ENCODE assay signal across 30 cellular contexts in genomic region chr6:84842526-84843161, GRCh38.
DNase-seq lines count a peak whose midpoint lies in the region; ATAC-seq and TF ChIP-seq lines count a peak whose summit lies in the region.
"Had no signal": no experiment of that assay in that cellular context is flagged by ENCODE, and none has a peak within 500 bp of the region (broad histone marks: within the 10 kb centered on the region; RNA-seq: fewer than 3 reads in every experiment).

No MANE protein-coding gene starts in this region.

- no peak overlapping the region for H2AFZ ChIP-seq in hepatocyte

- DNase-seq in A673 (ENCODE audit: low spot score) (peak; percentile 27), choroid plexus epithelial cell (ENCODE audit: low read depth) (peak; percentile 48), hepatocyte (ENCODE audit: low spot score) (peak; percentile 23), NCI-H524 (lab: John Stamatoyannopoulos, UW) (no peak), NAMALWA (ENCODE audit: low spot score) (no peak)
- DNase-seq in activated CD4-positive, CD25-positive, alpha-beta regulatory T cell (lab: John Stamatoyannopoulos, UW), result no peak
- DNase-seq: activated CD4-positive, alpha-beta T cell treated with anti-CD3 and anti-CD28 coated beads, Interleukin-2, amount 10 ng/mL, durations not matched to agents 24 days and 14 days; activated naive CD8-positive, alpha-beta T cell treated with anti-CD3 and anti-CD28 coated beads, Interleukin-2, amount 50 U/mL, for 24 hours; activated T-cell treated with anti-CD3 and anti-CD28 coated beads, Interleukin-2, amount 50 U/mL, for 1 hour; BE2C; body of pancreas; DMS53; effector CD8-positive, alpha-beta T cell; H7; hypothalamus; left lung; mesenchymal stem cell; NCI-H1436 treated with DMSO at 0.1 percent for 48 hours; NCI-H446; NCI-H82; sigmoid colon; stimulated activated naive CD4-positive, alpha-beta T cell; T-helper 17 cell; uterus had no signal

- no peaks in the 10 kb centered on the region for H3K79me2 ChIP-seq in hepatocyte

- no peaks in the 10 kb centered on the region for H3K36me3 ChIP-seq in A673 (ENCODE audit: insufficient read depth, low read length, poor library complexity, severe bottlenecking)
- H3K36me3 ChIP-seq in HEK293 (ENCODE audit: control insufficient read depth in 2 of 2, insufficient read depth in 1 of 2, low read length in 2 of 2), result no peaks in the 10 kb centered on the region
- H3K36me3 ChIP-seq in hepatocyte (replicated peaks; ENCODE audit: insufficient read depth, low read depth), result no peaks in the 10 kb centered on the region
- H3K36me3 ChIP-seq: BE2C, left lung, prostate gland, sigmoid colon, thoracic aorta, uterus had no signal

- H3K4me2 ChIP-seq in hepatocyte, result no peak overlapping the region

- no peaks in the 10 kb centered on the region for H3K9me2 ChIP-seq in hepatocyte (replicated peaks; ENCODE audit: insufficient read depth)

- H3K4me3 ChIP-seq in A673 (ENCODE audit: low read depth, low read length, poor library complexity, severe bottlenecking) (no peak overlapping the region), HEK293 (ENCODE audit: low read depth, low read length) (no peak overlapping the region), choroid plexus epithelial cell (ENCODE audit: low read depth, low read length) (no peak overlapping the region), hepatocyte (no peak overlapping the region)
- H3K4me3 ChIP-seq: body of pancreas, left lung, prostate gland, sigmoid colon, SK-N-MC, thoracic aorta, uterus had no signal

- H3K27ac ChIP-seq in A673 (ENCODE audit: low read depth, low read length, poor library complexity, severe bottlenecking) (no peak overlapping the region), HEK293 (ENCODE audit: extremely low read depth, low read depth, low read length) (no peak overlapping the region), hepatocyte (no peak overlapping the region)
- H3K27ac ChIP-seq: body of pancreas, left lung, prostate gland, RWPE1, sigmoid colon, SK-N-MC, thoracic aorta, uterus had no signal

- no TSS peak for BruUV-seq in A673 (replicated peaks; lab: Mats Ljungman, UMichigan)

- CTCF ChIA-PET in A673 (lab: Charles Lee), result interaction anchor here (0.5 kb wide), 1 partner anchor 127 kb away, joined by 3 read pairs; no protein-coding TSS in a partner anchor
- CTCF ChIA-PET in HEK293 (lab: Yijun Ruan, JAX), result interaction anchor here (0.7 to 1.0 kb wide), 2 partner anchors 10 to 18 kb away, joined by 3 read pairs; no protein-coding TSS in a partner anchor

- ATAC-seq in HG03457 (IDR thresholded peaks at IDR 0.05; ENCODE audit: unreplicated experiment), result no peak
- ATAC-seq: activated naive CD8-positive, alpha-beta T cell treated with anti-CD3 and anti-CD28 coated beads, Interleukin-2, amount 50 U/mL, for 24 hours; body of pancreas; left lung; T-helper 17 cell had no signal

- POLR2A ChIA-PET in A673 (lab: Charles Lee; ENCODE audit: low non-redundant PET) (no interaction called here), HEK293 (lab: Yijun Ruan, JAX) (no interaction called here)

- H4K20me1 ChIP-seq in hepatocyte (ENCODE audit: insufficient read depth, poor library complexity, severe bottlenecking), result no peaks in the 10 kb centered on the region

- H3K4me1 ChIP-seq in A673 (ENCODE audit: insufficient read depth, low read length, poor library complexity, severe bottlenecking), result no peaks in the 10 kb centered on the region
- 0 out of 2 replicates have a peak, but pooled peaks cover 2% of the 10 kb centered on the region for H3K4me1 ChIP-seq in HEK293 (ENCODE audit: control insufficient read depth, insufficient read depth, low read length)
- peaks cover 4% of the 10 kb centered on the region for H3K4me1 ChIP-seq in hepatocyte (ENCODE audit: insufficient read depth)
- H3K4me1 ChIP-seq: BE2C, body of pancreas, left lung, prostate gland, sigmoid colon, uterus had no signal

- H3K9me3 ChIP-seq in A673 (ENCODE audit: low read depth, low read length, poor library complexity, severe bottlenecking) (no peaks in the 10 kb centered on the region), HEK293 (ENCODE audit: control insufficient read depth, insufficient read depth, low read depth, low read length) (no peaks in the 10 kb centered on the region), hepatocyte (ENCODE audit: low read depth) (no peaks in the 10 kb centered on the region)
- H3K9me3 ChIP-seq: BE2C, prostate gland, thoracic aorta, uterus had no signal

- intact Hi-C loops in A673 (cut with micrococcal nuclease; ENCODE audit: unreplicated experiment), result no loop called here

- TF ChIP-seq CTCF in A673 (conservative IDR thresholded peaks at IDR 0.05; ENCODE audit: low read depth, low read length), result no peak
- no peak for TF ChIP-seq CTCF in HEK293 (tag by site-specific recombination; IDR thresholded peaks at IDR 0.05)
- TF ChIP-seq CTCF in choroid plexus epithelial cell (conservative IDR thresholded peaks at IDR 0.05; ENCODE audit: low read depth, low read length), result no peak
- no peak for TF ChIP-seq CTCF in hepatocyte (IDR thresholded peaks at IDR 0.05; ENCODE audit: poor library complexity)

- H3K27me3 ChIP-seq in A673 (replicated peaks; ENCODE audit: insufficient read depth, low read depth, low read length, poor library complexity) (no peaks in the 10 kb centered on the region), hepatocyte (no peaks in the 10 kb centered on the region)
- H3K27me3 ChIP-seq: BE2C, body of pancreas, left lung, sigmoid colon, uterus had no signal

TF ChIP-seq in HEK293, 187 proteins besides CTCF, POLR2A, EP300 and RAD21:
- TF ChIP-seq ZNF248 (tag by site-specific recombination; IDR thresholded peaks at IDR 0.05) (no peak), ZNF777 (tag by site-specific recombination; IDR thresholded peaks at IDR 0.05; ENCODE audit: borderline replicate concordance) (no peak), ZNF266 (tag by site-specific recombination; IDR thresholded peaks at IDR 0.05; ENCODE audit: low read depth) (no peak), ZIC2 (tag by site-specific recombination; IDR thresholded peaks at IDR 0.05) (peak; percentile 58), ZNF341 (tag by site-specific recombination; IDR thresholded peaks at IDR 0.05; ENCODE audit: low read depth) (0 out of 2 replicates have a peak, but pooled peaks have one; percentile 37)

Comparison
In these comparisons a context has a peak if more than half of its experiments do, and no peak if none do; other contexts are left out.
1. DNase-seq: peak in A673 (single experiment), choroid plexus epithelial cell (single experiment) and hepatocyte (single experiment); none in NCI-H524 (0 of 2), activated CD4-positive, CD25-positive, alpha-beta regulatory T cell (0 of 4) and NAMALWA (single experiment).